In genomic region chr2:145091967-145092366, GRCh38 we compare ENCODE assay signal across 14 cellular contexts.
"Had no signal": no experiment of that assay in that cellular context is flagged by ENCODE, and none has a peak within 500 bp of the region (broad histone marks: within the 10 kb centered on the region; RNA-seq: fewer than 3 reads in every experiment).

No MANE protein-coding gene starts in this region.

- H3K36me3 ChIP-seq: upper lobe of left lung had no signal

- DNase-seq: activated naive CD4-positive, alpha-beta T cell treated with Interleukin-2 at 50 U/mL for 16 hours; aorta; dorsolateral prefrontal cortex; endodermal cell; islet precursor cell; naive thymus-derived CD8-positive, alpha-beta T cell; stimulated activated CD4-positive, alpha-beta T cell treated with anti-CD3 and anti-CD28 coated beads, Interleukin-2, amount 100 ng/mL, for 48 hours; stimulated activated naive CD4-positive, alpha-beta T cell; substantia nigra; upper lobe of left lung had no signal

- H3K4me3 ChIP-seq: dorsolateral prefrontal cortex, upper lobe of left lung had no signal

- H3K9me3 ChIP-seq: upper lobe of left lung had no signal

- H3K27me3 ChIP-seq: dorsolateral prefrontal cortex, upper lobe of left lung had no signal

- H3K27ac ChIP-seq: parathyroid adenoma, upper lobe of left lung had no signal

- H3K79me2 ChIP-seq: parathyroid adenoma had no signal

- H3K4me1 Mint-ChIP-seq: activated T-helper 17 cell treated with anti-CD3 and anti-CD28 coated beads, Interleukin-2, amount 50 U/mL, for 72 hours; endodermal cell; memory B cell; naive thymus-derived CD8-positive, alpha-beta T cell had no signal

- ATAC-seq: activated T-helper 17 cell treated with anti-CD3 and anti-CD28 coated beads, Interleukin-2, amount 50 U/mL, for 72 hours; naive thymus-derived CD8-positive, alpha-beta T cell had no signal

- H3K9ac ChIP-seq: parathyroid adenoma had no signal

- H3K36me3 Mint-ChIP-seq: memory B cell; naive thymus-derived CD8-positive, alpha-beta T cell had no signal

- H3K4me1 ChIP-seq: parathyroid adenoma, upper lobe of left lung had no signal

- H3K27me3 Mint-ChIP-seq: memory B cell had no signal

- FAIRE-seq: bronchial epithelial cell had no signal

- H2AFZ ChIP-seq: parathyroid adenoma had no signal

- H3K27ac Mint-ChIP-seq: activated T-helper 17 cell treated with anti-CD3 and anti-CD28 coated beads, Interleukin-2, amount 50 U/mL, for 72 hours; endodermal cell; memory B cell; naive thymus-derived CD8-positive, alpha-beta T cell had no signal

- H3K9me3 Mint-ChIP-seq: activated T-helper 17 cell treated with anti-CD3 and anti-CD28 coated beads, Interleukin-2, amount 50 U/mL, for 72 hours had no signal

- H3K4me3 Mint-ChIP-seq: activated T-helper 17 cell treated with anti-CD3 and anti-CD28 coated beads, Interleukin-2, amount 50 U/mL, for 72 hours; endodermal cell; memory B cell; naive thymus-derived CD8-positive, alpha-beta T cell had no signal
